Comparison of ENCODE assay signal across 25 cellular contexts in the genomic region with DNA sequence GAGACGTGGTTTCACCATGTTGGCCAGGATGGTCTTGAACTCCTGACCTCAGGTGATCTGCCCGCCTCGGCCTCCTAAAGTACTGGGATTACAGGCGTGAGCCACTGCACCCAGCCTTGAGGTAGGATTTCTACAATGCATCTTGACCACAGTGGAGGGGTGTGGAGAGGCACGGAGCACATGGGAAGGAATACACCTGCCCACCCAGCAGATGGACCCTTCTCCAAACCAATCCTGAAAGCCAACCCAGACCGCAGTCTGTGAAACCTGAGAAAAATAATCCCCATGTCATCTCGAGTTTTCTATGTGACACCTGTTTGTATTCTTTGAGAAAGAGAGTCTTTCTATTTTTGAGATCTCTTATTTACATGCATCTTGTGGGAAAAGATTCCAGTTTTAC. TPM values are rescaled to one million over a fixed set of nuclear protein-coding genes. Genes with fewer than 3 reads are reported as not detected.
A peak's percentile ranks its signal among the peaks of the same experiment; 100 is the strongest.
DNase-seq lines count a peak whose midpoint lies in the region; ATAC-seq and TF ChIP-seq lines count a peak whose summit lies in the region.
"Had no signal": no experiment of that assay in that cellular context is flagged by ENCODE, and none has a peak within 500 bp of the region (broad histone marks: within the 10 kb centered on the region; RNA-seq: fewer than 3 reads in every experiment).

No MANE protein-coding gene starts in this region.

- H3K4me3 Mint-ChIP-seq in GM23338 = no peak overlapping the region
- H3K4me3 Mint-ChIP-seq in Caco-2 (ENCODE audit: unreplicated experiment) = no peak overlapping the region

- H3K36me3 Mint-ChIP-seq in GM23338 (ENCODE audit: low read depth) (no peaks in the 10 kb centered on the region), Caco-2 (ENCODE audit: insufficient read depth, unreplicated experiment) (peaks cover 9% of the 10 kb centered on the region)
- H3K36me3 Mint-ChIP-seq: CD4-positive, alpha-beta memory T cell had no signal

- H3K9me3 Mint-ChIP-seq in GM23338 (no peaks in the 10 kb centered on the region), Caco-2 (ENCODE audit: unreplicated experiment) (no peaks in the 10 kb centered on the region)
- H3K9me3 Mint-ChIP-seq: CD4-positive, alpha-beta memory T cell had no signal

- H3K9me3 ChIP-seq in Caco-2 = no peaks in the 10 kb centered on the region

- peaks cover 69% of the 10 kb centered on the region for H3K4me1 ChIP-seq in GM23338 (ENCODE audit: insufficient read depth)
- H3K4me1 ChIP-seq in Caco-2 = no peaks in the 10 kb centered on the region

- ATAC-seq in GM23338 (no peak), left lobe of liver (no peak)

- DNase-seq in GM23338 (ENCODE audit: low spot score) (no peak), NCI-H146 (lab: John Stamatoyannopoulos, UW) (peak; percentile 53), NCI-H524 treated with DMSO at 0.1 percent for 48 hours (lab: John Stamatoyannopoulos, UW) (peak; percentile 69), myocyte (ENCODE audit: low read depth) (peak; percentile 39), left lobe of liver (ENCODE audit: low spot score) (no peak), Caco-2 (no peak), SK-N-DZ (ENCODE audit: low spot score) (no peak)
- DNase-seq: C1 segment of cervical spinal cord; CD4-positive, alpha-beta memory T cell; COR-L47; DMS 273 treated with DMSO at 0.1 percent for 48 hours; DMS79; EL; GDM1; GM23248; HCEC 1CT; NCI-H1048; NCI-H1417; NCI-H187 treated with DMSO at 0.1 percent for 48 hours; NCI-H226; NCI-H510A; NCI-H774; Right ventricle myocardium superior; RPMI8226 had no signal

- H2AFZ ChIP-seq in GM23338 = no peak overlapping the region
- H2AFZ ChIP-seq: GM23248 had no signal

- H3K36me3 ChIP-seq in GM23338 (ENCODE audit: insufficient read depth) (no peaks in the 10 kb centered on the region), Caco-2 (ENCODE audit: control insufficient read depth, insufficient read depth, low read length) (peaks cover 3% of the 10 kb centered on the region; the same call in 1 of the 2 replicates)

- 0 out of 4 replicates have a peak, but pooled peaks of 1 of the 2 experiments have one; percentile 14 for TF ChIP-seq CTCF in GM23338 (conservative IDR thresholded peaks at IDR 0.05; ENCODE audit: low read depth in 2 of 2)
- TF ChIP-seq CTCF in Caco-2 (IDR thresholded peaks at IDR 0.05; ENCODE audit: insufficient read depth in 1 of 2, low read depth in 1 of 2, low read length in 1 of 2, severe bottlenecking in 1 of 2, unreplicated experiment in 1 of 2) = no peak

- H3K27ac Mint-ChIP-seq in GM23338 (no peak overlapping the region), Caco-2 (ENCODE audit: unreplicated experiment) (no peak overlapping the region)
- H3K27ac Mint-ChIP-seq: CD4-positive, alpha-beta memory T cell had no signal

- peaks cover 86% of the 10 kb centered on the region for H3K79me2 ChIP-seq in GM23338 (replicated peaks; ENCODE audit: insufficient read depth)

- H3F3A ChIP-seq in GM23338 (replicated peaks; ENCODE audit: low read depth) = no peaks in the 10 kb centered on the region

- CTCF ChIA-PET in Caco-2 (lab: Charles Lee) = no interaction called here

- intact Hi-C loops in Caco-2 (cut with micrococcal nuclease; ENCODE audit: unreplicated experiment) = no loop called here

- H3K4me1 Mint-ChIP-seq in GM23338 (peaks cover 63% of the 10 kb centered on the region), Caco-2 (ENCODE audit: low read depth, unreplicated experiment) (peaks cover 13% of the 10 kb centered on the region)
- H3K4me1 Mint-ChIP-seq: CD4-positive, alpha-beta memory T cell had no signal

- H3K4me3 ChIP-seq in GM23338 (no peak overlapping the region), Caco-2 (ENCODE audit: low read depth, low read length) (no peak overlapping the region)
- H3K4me3 ChIP-seq: GM23248 had no signal

- POLR2A ChIA-PET in Caco-2 (lab: Charles Lee) = interaction anchor here (0.6 kb wide), 1 partner anchor 33 kb away, joined by 8 read pairs; no protein-coding TSS in a partner anchor

- H3K27me3 ChIP-seq in GM23338 (ENCODE audit: insufficient read depth) (no peaks in the 10 kb centered on the region), Caco-2 (replicated peaks; ENCODE audit: control insufficient read depth, insufficient read depth, low read length) (no peaks in the 10 kb centered on the region)

- no peaks in the 10 kb centered on the region for H3K9me2 ChIP-seq in GM23338 (ENCODE audit: insufficient read depth)

- peak overlapping the region; percentile 18 for H3K27ac ChIP-seq in GM23338 (ENCODE audit: low read depth)
- H3K27ac ChIP-seq: GM23248 had no signal

- peaks cover 11% of the 10 kb centered on the region; the same call in 1 of the 2 replicates for H4K20me1 ChIP-seq in GM23338 (replicated peaks; ENCODE audit: insufficient read depth)

- H3K27me3 Mint-ChIP-seq in GM23338 (ENCODE audit: insufficient read depth, low read depth, poor library complexity) = peaks cover 2% of the 10 kb centered on the region
- H3K27me3 Mint-ChIP-seq in Caco-2 (ENCODE audit: insufficient read depth, unreplicated experiment) = no peaks in the 10 kb centered on the region

- H3K4me2 ChIP-seq in GM23338 = peak overlapping the region; percentile 48

- BruUV-seq in Caco-2 (replicated peaks; lab: Mats Ljungman, UMichigan) = no TSS peak

TF ChIP-seq in GM23338, 12 proteins besides CTCF, POLR2A, EP300 and RAD21 (continues in another document):
- TF ChIP-seq NANOG (IDR thresholded peaks at IDR 0.05; ENCODE audit: borderline replicate concordance) (no peak), CREB1 (CRISPR knock-in tag; IDR thresholded peaks at IDR 0.05; ENCODE audit: low read depth) (no peak), STAT1 (IDR thresholded peaks at IDR 0.05; ENCODE audit: unreplicated experiment) (no peak), EZH2 (IDR thresholded peaks at IDR 0.05; ENCODE audit: low read depth, unreplicated experiment) (no peak)
- TF ChIP-seq, protein P1, sequence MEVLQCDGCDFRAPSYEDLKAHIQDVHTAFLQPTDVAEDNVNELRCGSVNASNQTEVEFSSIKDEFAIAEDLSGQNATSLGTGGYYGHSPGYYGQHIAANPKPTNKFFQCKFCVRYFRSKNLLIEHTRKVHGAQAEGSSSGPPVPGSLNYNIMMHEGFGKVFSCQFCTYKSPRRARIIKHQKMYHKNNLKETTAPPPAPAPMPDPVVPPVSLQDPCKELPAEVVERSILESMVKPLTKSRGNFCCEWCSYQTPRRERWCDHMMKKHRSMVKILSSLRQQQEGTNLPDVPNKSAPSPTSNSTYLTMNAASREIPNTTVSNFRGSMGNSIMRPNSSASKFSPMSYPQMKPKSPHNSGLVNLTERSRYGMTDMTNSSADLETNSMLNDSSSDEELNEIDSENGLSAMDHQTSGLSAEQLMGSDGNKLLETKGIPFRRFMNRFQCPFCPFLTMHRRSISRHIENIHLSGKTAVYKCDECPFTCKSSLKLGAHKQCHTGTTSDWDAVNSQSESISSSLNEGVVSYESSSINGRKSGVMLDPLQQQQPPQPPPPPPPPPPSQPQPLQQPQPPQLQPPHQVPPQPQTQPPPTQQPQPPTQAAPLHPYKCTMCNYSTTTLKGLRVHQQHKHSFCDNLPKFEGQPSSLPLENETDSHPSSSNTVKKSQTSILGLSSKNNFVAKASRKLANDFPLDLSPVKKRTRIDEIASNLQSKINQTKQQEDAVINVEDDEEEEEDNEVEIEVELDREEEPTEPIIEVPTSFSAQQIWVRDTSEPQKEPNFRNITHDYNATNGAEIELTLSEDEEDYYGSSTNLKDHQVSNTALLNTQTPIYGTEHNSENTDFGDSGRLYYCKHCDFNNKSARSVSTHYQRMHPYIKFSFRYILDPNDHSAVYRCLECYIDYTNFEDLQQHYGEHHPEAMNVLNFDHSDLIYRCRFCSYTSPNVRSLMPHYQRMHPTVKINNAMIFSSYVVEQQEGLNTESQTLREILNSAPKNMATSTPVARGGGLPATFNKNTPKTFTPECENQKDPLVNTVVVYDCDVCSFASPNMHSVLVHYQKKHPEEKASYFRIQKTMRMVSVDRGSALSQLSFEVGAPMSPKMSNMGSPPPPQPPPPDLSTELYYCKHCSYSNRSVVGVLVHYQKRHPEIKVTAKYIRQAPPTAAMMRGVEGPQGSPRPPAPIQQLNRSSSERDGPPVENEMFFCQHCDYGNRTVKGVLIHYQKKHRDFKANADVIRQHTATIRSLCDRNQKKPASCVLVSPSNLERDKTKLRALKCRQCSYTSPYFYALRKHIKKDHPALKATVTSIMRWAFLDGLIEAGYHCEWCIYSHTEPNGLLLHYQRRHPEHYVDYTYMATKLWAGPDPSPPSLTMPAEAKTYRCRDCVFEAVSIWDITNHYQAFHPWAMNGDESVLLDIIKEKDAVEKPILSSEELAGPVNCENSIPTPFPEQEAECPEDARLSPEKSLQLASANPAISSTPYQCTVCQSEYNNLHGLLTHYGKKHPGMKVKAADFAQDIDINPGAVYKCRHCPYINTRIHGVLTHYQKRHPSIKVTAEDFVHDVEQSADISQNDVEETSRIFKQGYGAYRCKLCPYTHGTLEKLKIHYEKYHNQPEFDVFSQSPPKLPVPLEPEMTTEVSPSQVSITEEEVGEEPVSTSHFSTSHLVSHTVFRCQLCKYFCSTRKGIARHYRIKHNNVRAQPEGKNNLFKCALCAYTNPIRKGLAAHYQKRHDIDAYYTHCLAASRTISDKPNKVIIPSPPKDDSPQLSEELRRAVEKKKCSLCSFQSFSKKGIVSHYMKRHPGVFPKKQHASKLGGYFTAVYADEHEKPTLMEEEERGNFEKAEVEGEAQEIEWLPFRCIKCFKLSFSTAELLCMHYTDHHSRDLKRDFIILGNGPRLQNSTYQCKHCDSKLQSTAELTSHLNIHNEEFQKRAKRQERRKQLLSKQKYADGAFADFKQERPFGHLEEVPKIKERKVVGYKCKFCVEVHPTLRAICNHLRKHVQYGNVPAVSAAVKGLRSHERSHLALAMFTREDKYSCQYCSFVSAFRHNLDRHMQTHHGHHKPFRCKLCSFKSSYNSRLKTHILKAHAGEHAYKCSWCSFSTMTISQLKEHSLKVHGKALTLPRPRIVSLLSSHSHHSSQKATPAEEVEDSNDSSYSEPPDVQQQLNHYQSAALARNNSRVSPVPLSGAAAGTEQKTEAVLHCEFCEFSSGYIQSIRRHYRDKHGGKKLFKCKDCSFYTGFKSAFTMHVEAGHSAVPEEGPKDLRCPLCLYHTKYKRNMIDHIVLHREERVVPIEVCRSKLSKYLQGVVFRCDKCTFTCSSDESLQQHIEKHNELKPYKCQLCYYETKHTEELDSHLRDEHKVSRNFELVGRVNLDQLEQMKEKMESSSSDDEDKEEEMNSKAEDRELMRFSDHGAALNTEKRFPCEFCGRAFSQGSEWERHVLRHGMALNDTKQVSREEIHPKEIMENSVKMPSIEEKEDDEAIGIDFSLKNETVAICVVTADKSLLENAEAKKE (CRISPR knock-in tag; IDR thresholded peaks at IDR 0.05) = no peak

RNA-seq across cellular contexts. Expression of a gene that starts 32.5 kb away (rescaled TPM):
- 91.7 and 99.6 TPM in 2 replicates for total RNA-seq in GM23338 (2014; rRNA removed; shearing (Covaris generic))
- 21.2 and 22.6 TPM in 2 replicates for polyA plus RNA-seq in GM23338 (2016; fragmentation: Nextera tagmentation; extraction: Ambion mirVana)
- 17.3 and 17.7 TPM in 2 replicates for total RNA-seq in myocyte
- 6.6 TPM for polyA plus RNA-seq in myocyte (2012)
- 50.8 TPM for total RNA-seq in left lobe of liver
- 34.7 and 37.1 TPM in 2 replicates for total RNA-seq in Caco-2 (2022)
- 14.2 and 18.5 TPM in 2 replicates for polyA plus RNA-seq in SK-N-DZ (2014; cell fraction: cytosol; rRNA removed)
- 23.9 and 26.1 TPM in 2 replicates for polyA plus RNA-seq in SK-N-DZ (2014; cell fraction: nucleus; rRNA removed)
- total RNA-seq: T-helper 1 cell treated with Interleukin-12 subunit alpha and Interleukin-12 subunit beta and Interleukin-4 antibody, amounts not matched to agents 30 ng/mL and 1 ng/mL, for 36 hours had no signal

Comparison
In these comparisons a context has a peak if more than half of its experiments do, and no peak if none do; other contexts are left out.
1. DNase-seq: peak in NCI-H146 (single experiment), NCI-H524 treated with DMSO at 0.1 percent for 48 hours (single experiment) and myocyte (single experiment); none in GM23338 (single experiment), left lobe of liver (single experiment), Caco-2 (0 of 2) and SK-N-DZ (single experiment).